In the genomic region with DNA sequence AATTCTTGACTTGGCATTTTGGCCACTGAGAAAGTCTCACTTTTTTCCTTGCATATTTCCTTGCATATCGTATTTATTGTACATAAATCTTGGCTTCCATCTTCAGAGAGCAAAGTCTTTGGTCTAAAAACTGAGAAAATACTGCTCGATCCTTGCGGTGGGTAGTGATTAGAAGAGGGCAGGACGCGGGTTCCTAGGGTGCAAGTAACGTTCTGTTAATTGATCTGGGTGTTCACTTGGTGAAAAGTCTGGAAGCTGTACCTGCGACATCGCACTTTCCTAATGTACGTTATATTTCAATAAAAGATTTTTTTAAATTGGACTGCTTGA, we compare ENCODE assay signal across 1 cellular context.
TF ChIP-seq lines count a peak whose summit lies in the region.

No MANE protein-coding gene starts in this region.

TF ChIP-seq in IMR-90, 13 proteins besides CTCF, POLR2A, EP300 and RAD21 (continued from another document):
- no peak for TF ChIP-seq FOS (IDR thresholded peaks at IDR 0.05; ENCODE audit: low read depth, low read length)
- TF ChIP-seq SMC3 (IDR thresholded peaks at IDR 0.05; ENCODE audit: low read depth, low read length): no peak
- TF ChIP-seq, protein P1, sequence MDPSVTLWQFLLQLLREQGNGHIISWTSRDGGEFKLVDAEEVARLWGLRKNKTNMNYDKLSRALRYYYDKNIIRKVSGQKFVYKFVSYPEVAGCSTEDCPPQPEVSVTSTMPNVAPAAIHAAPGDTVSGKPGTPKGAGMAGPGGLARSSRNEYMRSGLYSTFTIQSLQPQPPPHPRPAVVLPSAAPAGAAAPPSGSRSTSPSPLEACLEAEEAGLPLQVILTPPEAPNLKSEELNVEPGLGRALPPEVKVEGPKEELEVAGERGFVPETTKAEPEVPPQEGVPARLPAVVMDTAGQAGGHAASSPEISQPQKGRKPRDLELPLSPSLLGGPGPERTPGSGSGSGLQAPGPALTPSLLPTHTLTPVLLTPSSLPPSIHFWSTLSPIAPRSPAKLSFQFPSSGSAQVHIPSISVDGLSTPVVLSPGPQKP (IDR thresholded peaks at IDR 0.05; ENCODE audit: borderline replicate concordance, low read depth, low read length): no peak
- TF ChIP-seq RCOR1 (IDR thresholded peaks at IDR 0.05; ENCODE audit: insufficient replicate concordance, low read length): no peak
